ENCODE assay signal across 8 cellular contexts in the genomic region with DNA sequence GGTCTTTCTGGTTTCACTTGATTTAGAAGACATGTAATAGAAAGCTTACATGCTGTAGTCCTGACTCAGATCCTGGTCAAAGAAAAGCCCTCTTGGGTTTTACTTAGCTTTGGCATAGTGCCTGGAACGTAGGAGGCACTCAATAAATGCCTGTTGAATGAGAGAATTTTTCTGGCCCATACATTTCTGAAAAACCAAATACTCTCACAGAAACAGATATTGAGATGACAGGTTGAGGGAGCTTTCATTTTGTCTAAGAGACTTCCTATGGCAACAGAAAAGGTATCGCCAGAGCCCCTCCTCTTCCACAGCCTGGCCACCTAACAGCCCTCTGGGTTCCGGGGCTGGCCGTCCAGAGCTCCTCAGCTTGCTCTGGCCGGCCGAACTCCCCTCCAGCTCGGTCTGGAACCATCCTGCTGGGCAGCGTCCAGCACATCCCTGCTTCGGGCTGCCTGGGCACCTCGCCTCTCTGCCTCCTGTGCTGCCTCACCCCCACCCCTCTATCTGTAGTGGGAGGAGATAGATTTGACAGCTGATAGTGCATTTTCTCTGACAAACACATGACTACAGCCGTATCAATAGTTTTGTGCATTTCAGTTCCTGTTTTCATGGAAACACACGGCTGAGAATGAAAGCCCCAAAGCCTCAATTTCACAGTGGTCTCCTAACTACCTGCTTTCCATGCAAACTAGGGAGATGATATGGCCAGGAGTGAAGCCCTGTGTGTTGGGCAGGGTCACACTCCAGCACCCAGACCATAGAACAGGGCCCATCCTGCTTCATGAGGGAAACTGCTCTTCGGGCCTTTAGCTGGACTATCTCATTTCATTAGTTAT. TPM values are rescaled to one million over a fixed set of nuclear protein-coding genes. Genes with fewer than 3 reads are reported as not detected.
DNase-seq lines count a peak whose midpoint lies in the region; ATAC-seq and TF ChIP-seq lines count a peak whose summit lies in the region.

No MANE protein-coding gene starts in this region.

- H2AK9ac ChIP-seq in IMR-90 (replicated peaks; ENCODE audit: low read depth, low read length, poor library complexity) = peak overlapping the region; percentile 39

- H4K8ac ChIP-seq in IMR-90 (ENCODE audit: low read depth in 2 of 2, low read length in 2 of 2) = peak overlapping the region; percentile 56 to 65

- H2BK20ac ChIP-seq in IMR-90 (ENCODE audit: low read depth, low read length) = peak overlapping the region; percentile 38

- intact Hi-C loops in IMR-90 (cut with micrococcal nuclease) = no loop called here
- intact Hi-C loops in sciatic nerve (cut with DNase I) = no loop called here

- H3K9me1 ChIP-seq in IMR-90 (ENCODE audit: insufficient read depth, low read length) = peaks cover 25% of the 10 kb centered on the region

- ATAC-seq in GM18517 (IDR thresholded peaks at IDR 0.05; ENCODE audit: unreplicated experiment) (peak; percentile 80), GM21737 (IDR thresholded peaks at IDR 0.05; ENCODE audit: unreplicated experiment) (peak; percentile 71), IMR-90 (ENCODE audit: low read depth) (peak; percentile 70), sciatic nerve (no peak)

- H3K4ac ChIP-seq in IMR-90 (ENCODE audit: low read depth, low read length) = peak overlapping the region; percentile 65

- no peaks in the 10 kb centered on the region for H4K20me1 ChIP-seq in IMR-90 (ENCODE audit: insufficient read depth, low read length)

- H3K56ac ChIP-seq in IMR-90 (ENCODE audit: extremely low read depth, insufficient read depth, low read length) = peak overlapping the region; percentile 25; the same call in 1 of the 2 replicates

- no peak for TF ChIP-seq POLR2A in IMR-90 (IDR thresholded peaks at IDR 0.05; ENCODE audit: low read depth, low read length)

- H3K36me3 ChIP-seq in IMR-90 (ENCODE audit: control insufficient read depth, insufficient read depth, low read length) = no peaks in the 10 kb centered on the region

- H3K27ac ChIP-seq in IMR-90 (ENCODE audit: insufficient read depth, low read length) = peak overlapping the region; percentile 73

- peak overlapping the region; percentile 87; the same call in 2 of the 3 replicates for H2BK15ac ChIP-seq in IMR-90 (ENCODE audit: low read depth, low read length)

- whole genome bisulfite sequencing in IMR-90 (ENCODE audit: extremely low coverage in 2 of 2, insufficient read length in 1 of 2), 2 experiments = no CpG with 5 or more reads among the region's 13 CpGs

- peak overlapping the region; percentile 13 for H3K14ac ChIP-seq in IMR-90 (replicated peaks; ENCODE audit: low read depth, low read length)

- TF ChIP-seq RAD21 in IMR-90 (IDR thresholded peaks at IDR 0.05; ENCODE audit: low read length) = no peak

- BruUV-seq in IMR-90 (replicated peaks; lab: Mats Ljungman, UMichigan) = no TSS peak

- H2AFZ ChIP-seq in IMR-90 (replicated peaks; ENCODE audit: low read length, poor library complexity) = peak overlapping the region; percentile 81

- H2BK120ac ChIP-seq in IMR-90 (ENCODE audit: low read depth, low read length) = peak overlapping the region; percentile 98

- H3K4me2 ChIP-seq in IMR-90 (ENCODE audit: low read depth, low read length) = peak overlapping the region; percentile 69

- no peak overlapping the region for H3K4me3 ChIP-seq in IMR-90 (ENCODE audit: insufficient read depth, low read depth, low read length)

- H4K91ac ChIP-seq in IMR-90 (ENCODE audit: insufficient read depth, low read depth, low read length) = peak overlapping the region; percentile 93

- peak overlapping the region; percentile 94 for H2BK5ac ChIP-seq in IMR-90 (ENCODE audit: low read depth, low read length, poor library complexity, severe bottlenecking)

- dilution Hi-C loops in IMR-90 (cut with HindIII; ENCODE audit: low sequenced_read_pairs, unreplicated experiment) = no loop called here

- TF ChIP-seq CTCF in IMR-90 (conservative IDR thresholded peaks at IDR 0.05; ENCODE audit: low read depth, low read length) = no peak

- H4K5ac ChIP-seq in IMR-90 (ENCODE audit: low read depth, low read length) = peak overlapping the region; percentile 31

- H3K79me1 ChIP-seq in IMR-90 (ENCODE audit: low read depth in 1 of 2, low read length in 2 of 2) = no peaks in the 10 kb centered on the region

- DNase-seq in IMR-90 (peak; percentile 98), dedifferentiated amniotic fluid mesenchymal stem cell (ENCODE audit: extremely low spot score) (peak; percentile 98), sciatic nerve (ENCODE audit: low spot score) (peak; percentile 46), SKM-1 treated with dmso at 0.1 percent for 144 hours (lab: John Stamatoyannopoulos, UW; ENCODE audit: unreplicated experiment) (no peak), NCI-H774 (lab: John Stamatoyannopoulos, UW) (no peak)
- no peak for DNase-seq in stimulated activated CD4-positive, alpha-beta T cell treated with anti-CD3 and anti-CD28 coated beads, Interleukin-2, amount 100 ng/mL, for 48 hours

- POLR2A ChIA-PET in IMR-90 (lab: Charles Lee; ENCODE audit: unreplicated experiment) = no interaction called here

- peak overlapping the region; percentile 47 for H3K18ac ChIP-seq in IMR-90 (ENCODE audit: low read depth, low read length)

- H3K9me3 ChIP-seq in IMR-90 (ENCODE audit: control insufficient read depth, insufficient read depth, low read length) = no peaks in the 10 kb centered on the region

- peak overlapping the region; percentile 41 for H2AK5ac ChIP-seq in IMR-90 (ENCODE audit: low read depth, low read length)

- H3K23ac ChIP-seq in IMR-90 (ENCODE audit: low read depth, low read length) = peak overlapping the region; percentile 44

- H3K4me1 ChIP-seq in IMR-90 (ENCODE audit: control insufficient read depth, insufficient read depth, low read length) = peaks cover 18% of the 10 kb centered on the region

- CTCF ChIA-PET in IMR-90 (lab: Yijun Ruan, JAX) = interaction anchor here (0.6 to 0.8 kb wide), 2 partner anchors 40 to 198 kb away, joined by 3 to 5 read pairs; no protein-coding TSS in a partner anchor

- H3K9ac ChIP-seq in IMR-90 (ENCODE audit: low read depth, low read length) = no peak overlapping the region

- H3K27me3 ChIP-seq in IMR-90 (ENCODE audit: control insufficient read depth, insufficient read depth, low read length) = no peaks in the 10 kb centered on the region

- in situ Hi-C loops in IMR-90 (cut with MboI; ENCODE audit: low sequenced_read_pairs) = no loop called here

TF ChIP-seq in IMR-90, 13 proteins besides CTCF, POLR2A, EP300 and RAD21:
- TF ChIP-seq FOS (IDR thresholded peaks at IDR 0.05; ENCODE audit: low read depth, low read length) (peak; percentile 27; the same call in 1 of the 2 replicates), CEBPB (IDR thresholded peaks at IDR 0.05; ENCODE audit: low read depth, low read length) (no peak)

RNA-seq across cellular contexts. Expression of a gene that starts 1.1 kb away (rescaled TPM):
- total RNA-seq in IMR-90 (2012; rRNA removed) (not detected in 2 replicates), sciatic nerve (not detected)
- not detected in 2 replicates for polyA plus RNA-seq in IMR-90 (2012; rRNA removed)
- polyA plus RNA-seq in IMR-90 (2012; cell fraction: cytosol; rRNA removed) = not detected in 2 replicates
- not detected in 2 replicates for polyA plus RNA-seq in IMR-90 (2012; cell fraction: nucleus; rRNA removed; ENCODE audit: low replicate concordance)

RNA-seq across cellular contexts. Expression of a gene that starts 16.9 kb away (rescaled TPM):
- total RNA-seq in IMR-90 (2012; rRNA removed) (not detected in 2 replicates), sciatic nerve (not detected)
- not detected in 2 replicates for polyA plus RNA-seq in IMR-90 (2012; rRNA removed)
- polyA plus RNA-seq in IMR-90 (2012; cell fraction: cytosol; rRNA removed) = not detected in 2 replicates
- polyA plus RNA-seq in IMR-90 (2012; cell fraction: nucleus; rRNA removed; ENCODE audit: low replicate concordance) = 0.47 and 0.62 TPM in 2 replicates

Comparison
In these comparisons a context has a peak if more than half of its experiments do, and no peak if none do; other contexts are left out.
1. DNase-seq: peak in IMR-90 (single experiment), dedifferentiated amniotic fluid mesenchymal stem cell (single experiment) and sciatic nerve (single experiment); none in SKM-1 treated with dmso at 0.1 percent for 144 hours (single experiment), stimulated activated CD4-positive, alpha-beta T cell treated with anti-CD3 and anti-CD28 coated beads, Interleukin-2, amount 100 ng/mL, for 48 hours (0 of 2) and NCI-H774 (single experiment).